17 cellular contexts compared by ENCODE assay signal in the genomic region with DNA sequence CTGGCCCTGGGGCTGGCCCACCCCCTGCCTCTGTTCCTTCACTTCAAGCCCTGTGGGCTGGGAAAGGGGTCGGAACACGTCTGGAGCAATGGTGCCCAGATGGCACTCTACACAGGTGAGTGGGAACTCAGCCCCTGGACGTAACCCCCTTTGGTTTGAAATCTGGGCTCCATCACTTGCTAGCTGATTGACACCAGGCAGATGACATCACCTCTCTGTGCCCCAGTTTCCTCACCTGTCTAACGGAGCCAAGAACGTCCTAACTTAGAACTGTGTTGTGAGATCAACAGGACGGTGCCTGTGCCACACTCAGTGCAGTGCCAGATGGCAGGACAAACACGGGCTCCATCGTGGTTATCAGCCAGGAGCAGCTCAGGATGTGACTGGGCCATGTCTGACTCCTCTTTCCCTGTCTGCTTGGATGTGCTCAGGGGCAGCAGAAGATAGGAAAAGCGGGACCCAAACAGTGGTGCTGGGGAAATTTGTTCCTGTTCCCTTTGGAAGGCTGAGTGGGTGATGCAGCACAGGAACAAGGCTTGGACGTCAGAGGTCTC. TPM values are rescaled to one million over a fixed set of nuclear protein-coding genes. Genes with fewer than 3 reads are reported as not detected.
DNase-seq lines count a peak whose midpoint lies in the region; ATAC-seq, FAIRE-seq and TF ChIP-seq lines count a peak whose summit lies in the region.
"Had no signal": no experiment of that assay in that cellular context is flagged by ENCODE, and none has a peak within 500 bp of the region (broad histone marks: within the 10 kb centered on the region; RNA-seq: fewer than 3 reads in every experiment).

No MANE protein-coding gene starts in this region.

- H3K4me1 Mint-ChIP-seq in stimulated activated effector memory CD8-positive, alpha-beta T cell treated with anti-CD3 and anti-CD28 coated beads, Interleukin-12 subunit alpha, Interleukin-12 subunit beta, amount 100 ng/mL, for 72 hours, result no peaks in the 10 kb centered on the region
- no peaks in the 10 kb centered on the region for H3K4me1 Mint-ChIP-seq in activated CD8-positive, alpha-beta T cell treated with anti-CD3 and anti-CD28 coated beads, Interleukin-2, amount 10 ng/mL, durations not matched to agents 7 days and 5 days (ENCODE audit: low read depth)
- H3K4me1 Mint-ChIP-seq: CD14-positive monocyte had no signal

- H3K9me3 Mint-ChIP-seq in stimulated activated effector memory CD8-positive, alpha-beta T cell treated with anti-CD3 and anti-CD28 coated beads, Interleukin-12 subunit alpha, Interleukin-12 subunit beta, amount 100 ng/mL, for 72 hours, result no peaks in the 10 kb centered on the region
- no peaks in the 10 kb centered on the region for H3K9me3 Mint-ChIP-seq in activated CD8-positive, alpha-beta T cell treated with anti-CD3 and anti-CD28 coated beads, Interleukin-2, amount 10 ng/mL, durations not matched to agents 7 days and 5 days (ENCODE audit: insufficient read depth)
- H3K9me3 Mint-ChIP-seq: CD8-positive, alpha-beta T cell had no signal

- H3K9me3 ChIP-seq in HCT116 (ENCODE audit: control insufficient read depth in 1 of 2, insufficient read depth in 1 of 2, low read depth in 1 of 2, low read length in 2 of 2) (no peaks in the 10 kb centered on the region), neural cell (ENCODE audit: low read length) (no peaks in the 10 kb centered on the region)

- POLR2A ChIA-PET in HCT116 (lab: Charles Lee), result no interaction called here
- POLR2A ChIA-PET in activated CD8-positive, alpha-beta T cell treated with anti-CD3 and anti-CD28 coated beads, Interleukin-2, amount 10 ng/mL, durations not matched to agents 7 days and 5 days (lab: Charles Lee), result no interaction called here

- ATAC-seq in HCT116, result no peak
- ATAC-seq in stimulated activated effector memory CD8-positive, alpha-beta T cell treated with anti-CD3 and anti-CD28 coated beads, Interleukin-12 subunit alpha, Interleukin-12 subunit beta, amount 100 ng/mL, for 72 hours, result peak; percentile 7
- no peak for ATAC-seq in activated CD8-positive, alpha-beta T cell treated with anti-CD3 and anti-CD28 coated beads, Interleukin-2, amount 10 ng/mL, durations not matched to agents 7 days and 5 days
- ATAC-seq: CD8-positive, alpha-beta T cell had no signal

- H3K27ac ChIP-seq in HCT116 (ENCODE audit: low read depth, low read length) (no peak overlapping the region), neural cell (ENCODE audit: low read length) (peak overlapping the region; percentile 14)
- H3K27ac ChIP-seq: GM23248 had no signal

- H3K79me2 ChIP-seq in HCT116 (ENCODE audit: insufficient read depth, low read length) (no peaks in the 10 kb centered on the region), neural cell (replicated peaks; ENCODE audit: insufficient read depth, low read length) (no peaks in the 10 kb centered on the region)

- H3K4me3 Mint-ChIP-seq in stimulated activated effector memory CD8-positive, alpha-beta T cell treated with anti-CD3 and anti-CD28 coated beads, Interleukin-12 subunit alpha, Interleukin-12 subunit beta, amount 100 ng/mL, for 72 hours, result no peak overlapping the region
- no peak overlapping the region for H3K4me3 Mint-ChIP-seq in activated CD8-positive, alpha-beta T cell treated with anti-CD3 and anti-CD28 coated beads, Interleukin-2, amount 10 ng/mL, durations not matched to agents 7 days and 5 days
- H3K4me3 Mint-ChIP-seq: CD14-positive monocyte; CD8-positive, alpha-beta T cell had no signal

- no peaks in the 10 kb centered on the region for H3F3A ChIP-seq in neural cell (ENCODE audit: insufficient read depth, low read length, poor library complexity, severe bottlenecking)

- no peak for TF ChIP-seq POLR2A in HCT116 (IDR thresholded peaks at IDR 0.05; ENCODE audit: borderline replicate concordance, extremely low read depth, insufficient read depth, insufficient read length)

- TF ChIP-seq CTCF in HCT116 (IDR thresholded peaks at IDR 0.05 in 2 of 3, conservative IDR thresholded peaks at IDR 0.05 in 1 of 3; ENCODE audit: borderline replicate concordance in 1 of 3, insufficient read depth in 1 of 3, low read depth in 2 of 3, low read length in 2 of 3) (no peak), bronchial epithelial cell (IDR thresholded peaks at IDR 0.05; ENCODE audit: insufficient read depth, low read length, severe bottlenecking) (no peak), neural cell (IDR thresholded peaks at IDR 0.05; ENCODE audit: poor library complexity, severe bottlenecking) (no peak)

- intact Hi-C loops in HCT116 (cut with micrococcal nuclease), result no loop called here

- CTCF ChIA-PET in HCT116 (lab: Charles Lee), result interaction anchor here (1.3 kb wide), 1 partner anchor 53 kb away, joined by 3 read pairs; no protein-coding TSS in a partner anchor
- CTCF ChIA-PET in activated CD8-positive, alpha-beta T cell treated with anti-CD3 and anti-CD28 coated beads, Interleukin-2, amount 10 ng/mL, durations not matched to agents 7 days and 5 days (lab: Charles Lee), result no interaction called here

- no peaks in the 10 kb centered on the region for H3K4me1 ChIP-seq in HCT116 (ENCODE audit: control insufficient read depth in 1 of 2, insufficient read depth in 2 of 2, low read length in 2 of 2)

- H3K36me3 ChIP-seq in HCT116 (ENCODE audit: control insufficient read depth in 1 of 2, insufficient read depth in 2 of 2, low read length in 2 of 2) (no peaks in the 10 kb centered on the region), bronchial epithelial cell (ENCODE audit: control insufficient read depth, insufficient read depth, low read length) (no peaks in the 10 kb centered on the region), neural cell (ENCODE audit: insufficient read depth, low read length) (no peaks in the 10 kb centered on the region)

- H3K27me3 ChIP-seq in HCT116 (ENCODE audit: insufficient read depth, low read length), result peaks cover 10% of the 10 kb centered on the region; the same call in 1 of the 2 replicates
- H3K27me3 ChIP-seq in bronchial epithelial cell (ENCODE audit: control insufficient read depth, insufficient read depth, low read length), result peaks cover 2% of the 10 kb centered on the region
- H3K27me3 ChIP-seq in neural cell (ENCODE audit: insufficient read depth, low read depth, low read length), result no peaks in the 10 kb centered on the region

- H3K4me2 ChIP-seq in HCT116 (ENCODE audit: low read length), result no peak overlapping the region
- H3K4me2 ChIP-seq in neural cell (ENCODE audit: low read length), result no peak overlapping the region

- H4K20me1 ChIP-seq in HCT116 (ENCODE audit: insufficient read depth) (no peaks in the 10 kb centered on the region), neural cell (ENCODE audit: insufficient read depth) (no peaks in the 10 kb centered on the region)

- TF ChIP-seq RAD21 in HCT116 (IDR thresholded peaks at IDR 0.05; ENCODE audit: low read depth), result no peak
- TF ChIP-seq RAD21 in neural cell (conservative IDR thresholded peaks at IDR 0.05), result no peak

- H3K27me3 Mint-ChIP-seq in activated CD8-positive, alpha-beta T cell treated with anti-CD3 and anti-CD28 coated beads, Interleukin-2, amount 10 ng/mL, durations not matched to agents 7 days and 5 days (ENCODE audit: low read depth), result no peaks in the 10 kb centered on the region

- H2AFZ ChIP-seq in HCT116 (ENCODE audit: low read depth, low read length, poor library complexity, severe bottlenecking) (no peak overlapping the region), neural cell (ENCODE audit: low read depth, low read length) (no peak overlapping the region)
- H2AFZ ChIP-seq: GM23248 had no signal

- no peak overlapping the region for H3K27ac Mint-ChIP-seq in stimulated activated effector memory CD8-positive, alpha-beta T cell treated with anti-CD3 and anti-CD28 coated beads, Interleukin-12 subunit alpha, Interleukin-12 subunit beta, amount 100 ng/mL, for 72 hours
- H3K27ac Mint-ChIP-seq in activated CD8-positive, alpha-beta T cell treated with anti-CD3 and anti-CD28 coated beads, Interleukin-2, amount 10 ng/mL, durations not matched to agents 7 days and 5 days, result no peak overlapping the region
- H3K27ac Mint-ChIP-seq: CD8-positive, alpha-beta T cell had no signal

- DNase-seq in HCT116 (ENCODE audit: low read depth, low spot score), result no peak
- DNase-seq in bronchial epithelial cell (ENCODE audit: low read depth), result no peak
- DNase-seq in stimulated activated effector memory CD8-positive, alpha-beta T cell treated with anti-CD3 and anti-CD28 coated beads, Interleukin-12 subunit alpha, Interleukin-12 subunit beta, amount 100 ng/mL, for 72 hours (ENCODE audit: low spot score in 2 of 2), result no peak
- no peak for DNase-seq in activated CD8-positive, alpha-beta T cell treated with anti-CD3 and anti-CD28 coated beads, Interleukin-2, amount 10 ng/mL, durations not matched to agents 7 days and 5 days
- no peak for DNase-seq in activated T-cell treated with anti-CD3 and anti-CD28 coated beads, Interleukin-2, amount 50 U/mL, for 1 hour
- no peak for DNase-seq in DMS53 treated with DMSO at 0.1 percent for 48 hours (lab: John Stamatoyannopoulos, UW; ENCODE audit: unreplicated experiment)
- DNase-seq: CD8-positive, alpha-beta T cell; COR-L47; DMS153; DND-41; GF-D8; GM23248 had no signal

- RAD21 ChIA-PET in HCT116 (lab: Charles Lee; ENCODE audit: low non-redundant PET in 1 of 2, low total read pairs in 2 of 2, uncharacterized antibody in 2 of 2, unreplicated experiment in 2 of 2), result no interaction called here

- H3K9me2 ChIP-seq in HCT116 (ENCODE audit: insufficient read depth), result no peaks in the 10 kb centered on the region
- no peaks in the 10 kb centered on the region for H3K9me2 ChIP-seq in neural cell (ENCODE audit: insufficient read depth, low read length)

- H3K36me3 Mint-ChIP-seq in stimulated activated effector memory CD8-positive, alpha-beta T cell treated with anti-CD3 and anti-CD28 coated beads, Interleukin-12 subunit alpha, Interleukin-12 subunit beta, amount 100 ng/mL, for 72 hours, result no peaks in the 10 kb centered on the region
- no peaks in the 10 kb centered on the region for H3K36me3 Mint-ChIP-seq in activated CD8-positive, alpha-beta T cell treated with anti-CD3 and anti-CD28 coated beads, Interleukin-2, amount 10 ng/mL, durations not matched to agents 7 days and 5 days (ENCODE audit: low read depth)
- H3K36me3 Mint-ChIP-seq: CD14-positive monocyte; CD8-positive, alpha-beta T cell had no signal

- H3K4me3 ChIP-seq in HCT116 (replicated peaks in 1 of 2; ENCODE audit: low read depth in 1 of 2, low read length in 2 of 2) (no peak overlapping the region), bronchial epithelial cell (ENCODE audit: low read depth, low read length) (no peak overlapping the region), neural cell (ENCODE audit: low read length) (peak overlapping the region; percentile 30)
- H3K4me3 ChIP-seq: GM23248 had no signal

- TF ChIP-seq EP300 in neural cell (conservative IDR thresholded peaks at IDR 0.05; ENCODE audit: poor library complexity, severe bottlenecking), result no peak

- TSS peak; percentile 22 for BruUV-seq in HCT116 (replicated peaks; lab: Mats Ljungman, UMichigan)

- no peak overlapping the region for H3K9ac ChIP-seq in HCT116 (ENCODE audit: low read length)
- no peak overlapping the region for H3K9ac ChIP-seq in neural cell (ENCODE audit: low read length)
- H3K9ac ChIP-seq: GM23248 had no signal

- FAIRE-seq in bronchial epithelial cell (lab: Jason Lieb, UNC), result peak; percentile 62
- FAIRE-seq: A204.1, D721Med, H54 had no signal

RNA-seq across cellular contexts. Expression of a gene that starts 24.4 kb away (rescaled TPM):
- total RNA-seq in HCT116 (2021; ENCODE audit: unreplicated experiment), result 12.8 TPM
- 13.3 and 13.4 TPM in 2 replicates for polyA plus RNA-seq in HCT116 (2012)
- under 0.01 TPM in 2 replicates for total RNA-seq in bronchial epithelial cell
- polyA plus RNA-seq in neural cell, result 17.0 and 19.3 TPM in 2 replicates
- 32.4 and 33.8 TPM in 2 replicates for polyA minus RNA-seq in neural cell
- total RNA-seq in activated CD8-positive, alpha-beta T cell treated with anti-CD3 and anti-CD28 coated beads, Interleukin-2, amount 10 ng/mL, durations not matched to agents 7 days and 5 days, result under 1 TPM; 0.68 to 0.76 TPM
- polyA plus RNA-seq: CD14-positive monocyte had no signal

RNA-seq across cellular contexts. Expression of a gene that starts 25.5 kb away (rescaled TPM):
- total RNA-seq in HCT116 (2021; ENCODE audit: unreplicated experiment), result 18.3 TPM
- 20.9 and 25.1 TPM in 2 replicates for polyA plus RNA-seq in HCT116 (2012)
- total RNA-seq in bronchial epithelial cell, result 32.6 and 44.3 TPM in 2 replicates
- polyA plus RNA-seq in neural cell, result 94.4 and 95.0 TPM in 2 replicates
- 31.5 and 35.8 TPM in 2 replicates for polyA minus RNA-seq in neural cell
- 1 to 10 TPM; 8.0 to 8.6 TPM for total RNA-seq in activated CD8-positive, alpha-beta T cell treated with anti-CD3 and anti-CD28 coated beads, Interleukin-2, amount 10 ng/mL, durations not matched to agents 7 days and 5 days

RNA-seq across cellular contexts. Expression of a gene that starts 52.6 kb away (rescaled TPM):
- total RNA-seq in HCT116 (2021; ENCODE audit: unreplicated experiment) (90.0 TPM), bronchial epithelial cell (6.8 and 8.4 TPM in 2 replicates)
- 33.9 and 39.9 TPM in 2 replicates for polyA plus RNA-seq in HCT116 (2012)
- 13.0 and 16.3 TPM in 2 replicates for polyA plus RNA-seq in neural cell
- 47.7 and 52.8 TPM in 2 replicates for polyA minus RNA-seq in neural cell
- 10 to 100 TPM; 61.4 to 61.8 TPM for total RNA-seq in activated CD8-positive, alpha-beta T cell treated with anti-CD3 and anti-CD28 coated beads, Interleukin-2, amount 10 ng/mL, durations not matched to agents 7 days and 5 days
